24 cellular contexts compared by ENCODE assay signal in genomic region chr21:43322311-43322710, GRCh38.
"Had no signal": no experiment of that assay in that cellular context is flagged by ENCODE, and none has a peak within 500 bp of the region (broad histone marks: within the 10 kb centered on the region; RNA-seq: fewer than 3 reads in every experiment).

No MANE protein-coding gene starts in this region.

- ATAC-seq: esophagus mucosa; naive thymus-derived CD4-positive, alpha-beta T cell; stimulated activated naive CD8-positive, alpha-beta T cell treated with anti-CD3 and anti-CD28 coated beads, Interleukin-15, amount 100 ng/mL, for 72 hours had no signal

- H3K9me3 Mint-ChIP-seq: stimulated activated naive CD8-positive, alpha-beta T cell treated with anti-CD3 and anti-CD28 coated beads, Interleukin-15, amount 100 ng/mL, for 72 hours had no signal

- H3K27me3 ChIP-seq: dorsolateral prefrontal cortex, heart left ventricle, hepatocyte, left lung, suprapubic skin had no signal

- H2AFZ ChIP-seq: hepatocyte, parathyroid adenoma had no signal

- H3K27ac Mint-ChIP-seq: naive thymus-derived CD4-positive, alpha-beta T cell; progenitor cell of endocrine pancreas; stimulated activated naive CD8-positive, alpha-beta T cell treated with anti-CD3 and anti-CD28 coated beads, Interleukin-15, amount 100 ng/mL, for 72 hours had no signal

- H3K27ac ChIP-seq: epithelial cell of prostate, hepatocyte, left lung, parathyroid adenoma, suprapubic skin had no signal

- H3K36me3 ChIP-seq: gastrocnemius medialis, heart left ventricle, left lung, suprapubic skin had no signal

- H3K4me1 ChIP-seq: parathyroid adenoma had no signal

- H3K9me3 ChIP-seq: gastrocnemius medialis, suprapubic skin had no signal

- FAIRE-seq: colon, kidney, small intestine had no signal

- H3K9ac ChIP-seq: parathyroid adenoma had no signal

- H3K79me2 ChIP-seq: hepatocyte, parathyroid adenoma had no signal

- H3K4me2 ChIP-seq: hepatocyte had no signal

- H3K4me3 Mint-ChIP-seq: naive thymus-derived CD4-positive, alpha-beta T cell; nephron; stimulated activated naive CD8-positive, alpha-beta T cell treated with anti-CD3 and anti-CD28 coated beads, Interleukin-15, amount 100 ng/mL, for 72 hours had no signal

- DNase-seq: central memory CD4-positive, alpha-beta T cell; dorsolateral prefrontal cortex; effector CD4-positive, alpha-beta T cell; gastrocnemius medialis; kidney; mesendoderm; midbrain; naive thymus-derived CD4-positive, alpha-beta T cell; small intestine; stimulated activated CD4-positive, alpha-beta T cell treated with anti-CD3 and anti-CD28 coated beads, Interleukin-15, amount 100 ng/mL, for 24 hours; stimulated activated CD4-positive, alpha-beta T cell treated with anti-CD3 and anti-CD28 coated beads, Interleukin-2, amount 100 ng/mL, for 48 hours; stimulated activated CD8-positive, alpha-beta memory T cell treated with anti-CD3 and anti-CD28 coated beads, Interleukin-4, amount 100 ng/mL, for 48 hours; stimulated activated naive CD4-positive, alpha-beta T cell; stimulated activated naive CD8-positive, alpha-beta T cell treated with anti-CD3 and anti-CD28 coated beads, Interleukin-15, amount 100 ng/mL, for 72 hours had no signal

- H3K27me3 Mint-ChIP-seq: stimulated activated naive CD8-positive, alpha-beta T cell treated with anti-CD3 and anti-CD28 coated beads, Interleukin-15, amount 100 ng/mL, for 72 hours had no signal

- H3K4me3 ChIP-seq: dorsolateral prefrontal cortex, gastrocnemius medialis, heart left ventricle, hepatocyte, left lung, suprapubic skin had no signal
